1 cellular context compared by ENCODE assay signal in genomic region chr22:22882033-22882717, GRCh38.
TF ChIP-seq lines count a peak whose summit lies in the region.

No MANE protein-coding gene starts in this region.

TF ChIP-seq in K562, 482 proteins besides CTCF, POLR2A, EP300 and RAD21:
- TF ChIP-seq MLX (CRISPR knock-in tag; conservative IDR thresholded peaks at IDR 0.05): 0 out of 4 replicates have a peak, but pooled peaks of 1 of the 2 experiments have one; percentile 20
- no peak for TF ChIP-seq BRD9 (IDR thresholded peaks at IDR 0.05; ENCODE audit: low read depth, partially characterized antibody)
- TF ChIP-seq ZBTB40 (IDR thresholded peaks at IDR 0.05): no peak
- TF ChIP-seq ZBTB40 (CRISPR knock-in tag; IDR thresholded peaks at IDR 0.05): peak; percentile 25; the same call in 1 of the 2 replicates
- TF ChIP-seq, protein P1, sequence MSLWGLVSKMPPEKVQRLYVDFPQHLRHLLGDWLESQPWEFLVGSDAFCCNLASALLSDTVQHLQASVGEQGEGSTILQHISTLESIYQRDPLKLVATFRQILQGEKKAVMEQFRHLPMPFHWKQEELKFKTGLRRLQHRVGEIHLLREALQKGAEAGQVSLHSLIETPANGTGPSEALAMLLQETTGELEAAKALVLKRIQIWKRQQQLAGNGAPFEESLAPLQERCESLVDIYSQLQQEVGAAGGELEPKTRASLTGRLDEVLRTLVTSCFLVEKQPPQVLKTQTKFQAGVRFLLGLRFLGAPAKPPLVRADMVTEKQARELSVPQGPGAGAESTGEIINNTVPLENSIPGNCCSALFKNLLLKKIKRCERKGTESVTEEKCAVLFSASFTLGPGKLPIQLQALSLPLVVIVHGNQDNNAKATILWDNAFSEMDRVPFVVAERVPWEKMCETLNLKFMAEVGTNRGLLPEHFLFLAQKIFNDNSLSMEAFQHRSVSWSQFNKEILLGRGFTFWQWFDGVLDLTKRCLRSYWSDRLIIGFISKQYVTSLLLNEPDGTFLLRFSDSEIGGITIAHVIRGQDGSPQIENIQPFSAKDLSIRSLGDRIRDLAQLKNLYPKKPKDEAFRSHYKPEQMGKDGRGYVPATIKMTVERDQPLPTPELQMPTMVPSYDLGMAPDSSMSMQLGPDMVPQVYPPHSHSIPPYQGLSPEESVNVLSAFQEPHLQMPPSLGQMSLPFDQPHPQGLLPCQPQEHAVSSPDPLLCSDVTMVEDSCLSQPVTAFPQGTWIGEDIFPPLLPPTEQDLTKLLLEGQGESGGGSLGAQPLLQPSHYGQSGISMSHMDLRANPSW (CRISPR knock-in tag; IDR thresholded peaks at IDR 0.05): 0 out of 2 replicates have a peak, but pooled peaks have one; percentile 48
